In the genomic region with DNA sequence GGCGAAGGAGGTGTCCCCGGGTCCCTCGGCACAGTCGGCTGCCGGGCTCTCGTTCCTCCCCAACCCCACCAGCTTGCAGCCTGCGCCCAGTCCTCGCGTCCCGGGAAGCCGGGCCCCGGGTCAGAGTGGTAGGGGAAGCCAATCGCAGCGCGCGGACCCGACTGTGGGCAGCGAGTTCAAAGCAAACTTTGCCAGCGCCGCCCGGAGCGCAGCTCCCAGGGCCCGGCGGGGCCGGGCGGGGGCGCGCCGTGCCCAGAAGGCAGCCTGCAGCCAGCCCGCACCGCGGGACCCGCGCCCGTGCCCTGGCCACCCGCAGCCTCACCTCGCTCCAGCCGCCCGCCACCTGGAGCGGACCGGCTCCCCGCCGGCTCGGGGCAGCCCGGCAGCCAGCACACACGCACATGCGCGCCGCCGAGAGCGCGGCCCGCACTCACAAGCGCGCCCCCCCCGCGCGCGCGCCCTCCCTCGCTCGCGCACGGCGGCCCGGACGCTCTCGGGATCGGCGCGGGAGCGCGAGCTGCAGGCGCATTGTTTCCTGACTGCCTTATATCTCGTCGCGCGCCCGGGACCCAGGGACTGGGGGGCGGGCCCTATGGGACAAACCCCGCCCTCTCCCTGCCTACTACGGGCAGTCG, we compare ENCODE assay signal across 8 cellular contexts. TPM values are rescaled to one million over a fixed set of nuclear protein-coding genes. Genes with fewer than 3 reads are reported as not detected.
A peak's percentile ranks its signal among the peaks of the same experiment; 100 is the strongest.
DNase-seq lines count a peak whose midpoint lies in the region; ATAC-seq and TF ChIP-seq lines count a peak whose summit lies in the region.

A gene with protein sequence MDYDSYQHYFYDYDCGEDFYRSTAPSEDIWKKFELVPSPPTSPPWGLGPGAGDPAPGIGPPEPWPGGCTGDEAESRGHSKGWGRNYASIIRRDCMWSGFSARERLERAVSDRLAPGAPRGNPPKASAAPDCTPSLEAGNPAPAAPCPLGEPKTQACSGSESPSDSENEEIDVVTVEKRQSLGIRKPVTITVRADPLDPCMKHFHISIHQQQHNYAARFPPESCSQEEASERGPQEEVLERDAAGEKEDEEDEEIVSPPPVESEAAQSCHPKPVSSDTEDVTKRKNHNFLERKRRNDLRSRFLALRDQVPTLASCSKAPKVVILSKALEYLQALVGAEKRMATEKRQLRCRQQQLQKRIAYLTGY (minus strand): TSS at position 432 of the 635 bp plus-strand sequence. CDS start 483 bp downstream, outside the sequence.

- H3K27me3 Mint-ChIP-seq in CD8-positive, alpha-beta memory T cell, result peaks cover 31 to 66% of the 10 kb centered on the region in 2 donors
- peaks cover 43 to 47% of the 10 kb centered on the region in 2 donors for H3K27me3 Mint-ChIP-seq in natural killer cell treated with Interleukin-12 subunit alpha and Interleukin-12 subunit beta and Interleukin-15 and Interleukin-18, amount 100 ng/mL, for 72 hours
- peaks cover 91% of the 10 kb centered on the region for H3K27me3 Mint-ChIP-seq in stimulated activated naive CD8-positive, alpha-beta T cell treated with anti-CD3 and anti-CD28 coated beads, Interleukin-15, amount 100 ng/mL, for 72 hours

- no peaks in the 10 kb centered on the region for H3K9me3 Mint-ChIP-seq in CD8-positive, alpha-beta memory T cell
- no peaks in the 10 kb centered on the region for H3K9me3 Mint-ChIP-seq in natural killer cell treated with Interleukin-12 subunit alpha and Interleukin-12 subunit beta and Interleukin-15 and Interleukin-18, amount 100 ng/mL, for 72 hours
- H3K9me3 Mint-ChIP-seq in stimulated activated naive CD8-positive, alpha-beta T cell treated with anti-CD3 and anti-CD28 coated beads, Interleukin-15, amount 100 ng/mL, for 72 hours, result no peaks in the 10 kb centered on the region

- H3K27ac Mint-ChIP-seq in CD8-positive, alpha-beta memory T cell, result peak within 1 kb of the TSS in 1 of 8 donors; percentile 38
- H3K27ac Mint-ChIP-seq in natural killer cell treated with Interleukin-12 subunit alpha and Interleukin-12 subunit beta and Interleukin-15 and Interleukin-18, amount 100 ng/mL, for 72 hours, result no peak within 1 kb of the TSS
- H3K27ac Mint-ChIP-seq in stimulated activated naive CD8-positive, alpha-beta T cell treated with anti-CD3 and anti-CD28 coated beads, Interleukin-15, amount 100 ng/mL, for 72 hours, result no peak within 1 kb of the TSS

- H3K36me3 Mint-ChIP-seq in CD8-positive, alpha-beta memory T cell, result no peaks in the 10 kb centered on the region
- H3K36me3 Mint-ChIP-seq in natural killer cell treated with Interleukin-12 subunit alpha and Interleukin-12 subunit beta and Interleukin-15 and Interleukin-18, amount 100 ng/mL, for 72 hours, result no peaks in the 10 kb centered on the region

- peak within 1 kb of the TSS; percentile 74 to 89 (median 77) for H3K4me3 Mint-ChIP-seq in CD8-positive, alpha-beta memory T cell
- H3K4me3 Mint-ChIP-seq in natural killer cell treated with Interleukin-12 subunit alpha and Interleukin-12 subunit beta and Interleukin-15 and Interleukin-18, amount 100 ng/mL, for 72 hours, result peak within 1 kb of the TSS; percentile 45
- H3K4me3 Mint-ChIP-seq in stimulated activated naive CD8-positive, alpha-beta T cell treated with anti-CD3 and anti-CD28 coated beads, Interleukin-15, amount 100 ng/mL, for 72 hours, result peak within 1 kb of the TSS; percentile 76 to 83

- peak within 1 kb of the TSS; percentile 50 for H3K27ac ChIP-seq in CD8-positive, alpha-beta memory T cell (ENCODE audit: low read depth, low read length)
- H3K27ac ChIP-seq in PC-9, result no peak within 1 kb of the TSS

- H3K79me2 ChIP-seq in PC-9 (ENCODE audit: low read depth), result no peaks in the 10 kb centered on the region

- ATAC-seq in GM19438 (IDR thresholded peaks at IDR 0.05; ENCODE audit: low read depth, unreplicated experiment), result peak; percentile 68
- ATAC-seq in HG03565 (IDR thresholded peaks at IDR 0.05; ENCODE audit: unreplicated experiment), result peak; percentile 58
- ATAC-seq in natural killer cell treated with Interleukin-12 subunit alpha and Interleukin-12 subunit beta and Interleukin-15 and Interleukin-18, amount 100 ng/mL, for 72 hours, result peak; percentile 86 to 91
- peak; percentile 86 for ATAC-seq in stimulated activated naive CD8-positive, alpha-beta T cell treated with anti-CD3 and anti-CD28 coated beads, Interleukin-15, amount 100 ng/mL, for 72 hours

- CTCF ChIA-PET in CD8-positive, alpha-beta memory T cell (lab: Charles Lee), result interaction anchor here (0.9 to 9.8 kb wide), 21 partner anchors 8 to 295 kb away, joined by 3 to 110 read pairs (median 5); partner anchors contain the start of genes BMP8B, CAP1 and PPIE
- CTCF ChIA-PET in PC-9 (lab: Charles Lee), result interaction anchor here (0.6 to 1.4 kb wide), 13 partner anchors 8 to 630 kb away, joined by 3 to 12 read pairs (median 5); no protein-coding TSS in a partner anchor

- peaks cover 13% of the 10 kb centered on the region; the same call in 1 of the 2 replicates for H3F3A ChIP-seq in PC-9 (ENCODE audit: insufficient read depth, low read depth)

- peak within 1 kb of the TSS; percentile 93 for H2AFZ ChIP-seq in PC-9

- H4K20me1 ChIP-seq in PC-9 (ENCODE audit: insufficient read depth), result no peaks in the 10 kb centered on the region

- no peaks in the 10 kb centered on the region for H3K9me2 ChIP-seq in PC-9 (ENCODE audit: insufficient read depth)

- peaks cover 8 to 9% (median 8%) of the 10 kb centered on the region in 3 donors for H3K4me1 Mint-ChIP-seq in CD8-positive, alpha-beta memory T cell
- peaks cover 0 to 4% of the 10 kb centered on the region in 2 donors for H3K4me1 Mint-ChIP-seq in natural killer cell treated with Interleukin-12 subunit alpha and Interleukin-12 subunit beta and Interleukin-15 and Interleukin-18, amount 100 ng/mL, for 72 hours (ENCODE audit: low read depth in 2 of 2)
- peaks cover 12% of the 10 kb centered on the region for H3K4me1 Mint-ChIP-seq in stimulated activated naive CD8-positive, alpha-beta T cell treated with anti-CD3 and anti-CD28 coated beads, Interleukin-15, amount 100 ng/mL, for 72 hours

- DNase-seq in CD8-positive, alpha-beta memory T cell, result peak; percentile 46 to 76 (median 58)
- peak; percentile 77 to 97 for DNase-seq in PC-9
- DNase-seq in activated T-cell treated with anti-CD3 and anti-CD28 coated beads, Interleukin-2, amount 50 U/mL, for 48 hours, result peak; percentile 80 to 85
- peak; percentile 61 for DNase-seq in fibroblast of pulmonary artery (ENCODE audit: low read depth)
- DNase-seq in natural killer cell treated with Interleukin-12 subunit alpha and Interleukin-12 subunit beta and Interleukin-15 and Interleukin-18, amount 100 ng/mL, for 72 hours (ENCODE audit: low spot score), result peak; percentile 78
- DNase-seq in stimulated activated naive CD8-positive, alpha-beta T cell treated with anti-CD3 and anti-CD28 coated beads, Interleukin-15, amount 100 ng/mL, for 72 hours, result peak in 1 of 2 donors; percentile 69

- H3K4me2 ChIP-seq in PC-9, result peak within 1 kb of the TSS; percentile 98

- H3K36me3 ChIP-seq in CD8-positive, alpha-beta memory T cell (ENCODE audit: insufficient read depth, low read length), result no peaks in the 10 kb centered on the region
- H3K36me3 ChIP-seq in PC-9 (ENCODE audit: low read depth), result no peaks in the 10 kb centered on the region

- peaks cover 5% of the 10 kb centered on the region for H3K4me1 ChIP-seq in CD8-positive, alpha-beta memory T cell (ENCODE audit: insufficient read depth, low read length)
- peaks cover 13% of the 10 kb centered on the region; the same call in 1 of the 2 replicates for H3K4me1 ChIP-seq in PC-9 (replicated peaks; ENCODE audit: insufficient read depth)

- peaks cover 19% of the 10 kb centered on the region for H3K27me3 ChIP-seq in CD8-positive, alpha-beta memory T cell (ENCODE audit: insufficient read depth, low read length, poor library complexity, severe bottlenecking)
- peaks cover 30% of the 10 kb centered on the region for H3K27me3 ChIP-seq in PC-9 (ENCODE audit: insufficient read depth, low read depth)

- BruUV-seq in PC-9 (replicated peaks; lab: Mats Ljungman, UMichigan), result no TSS peak

- no peak for TF ChIP-seq CTCF in PC-9 (conservative IDR thresholded peaks at IDR 0.05)
- no peak for TF ChIP-seq CTCF in fibroblast of pulmonary artery (IDR thresholded peaks at IDR 0.05; ENCODE audit: low read length, missing control alignments)

- H3K4me3 ChIP-seq in CD8-positive, alpha-beta memory T cell (ENCODE audit: low read length), result peak within 1 kb of the TSS; percentile 61
- H3K4me3 ChIP-seq in PC-9, result peak within 1 kb of the TSS; percentile 71
- peak within 1 kb of the TSS; percentile 61 for H3K4me3 ChIP-seq in fibroblast of pulmonary artery (replicated peaks; ENCODE audit: low read depth, low read length)

- intact Hi-C loops in PC-9 (cut with micrococcal nuclease; ENCODE audit: unreplicated experiment), result loop anchor here (1.0 to 5.0 kb wide), 5 partner anchors 8 to 131 kb away; no protein-coding TSS in a partner anchor

- POLR2A ChIA-PET in CD8-positive, alpha-beta memory T cell (lab: Charles Lee), result interaction anchor here (0.6 to 0.8 kb wide), 3 partner anchors 18 to 843 kb away, joined by 3 to 4 read pairs (median 4); partner anchors contain the start of gene TRIT1
- POLR2A ChIA-PET in PC-9 (lab: Charles Lee; ENCODE audit: unreplicated experiment), result interaction anchor here (0.6 to 1.5 kb wide), 8 partner anchors 9 to 139 kb away, joined by 3 to 23 read pairs (median 4); partner anchors contain the start of gene CAP1

- H3K9me3 ChIP-seq in CD8-positive, alpha-beta memory T cell (ENCODE audit: low read length), result no peaks in the 10 kb centered on the region
- H3K9me3 ChIP-seq in PC-9 (ENCODE audit: insufficient read depth, low read depth), result no peaks in the 10 kb centered on the region

RNA-seq across cellular contexts. Expression of the gene that starts here (rescaled TPM):
- total RNA-seq in CD8-positive, alpha-beta memory T cell, result under 1 TPM in 1 of 2 experiments, not detected in 1; 0.24 TPM
- not detected for polyA plus RNA-seq in CD8-positive, alpha-beta memory T cell
- total RNA-seq in PC-9 (2021), result 3.8 and 6.2 TPM in 2 replicates
- under 1 TPM; 0.33 to 0.36 TPM for total RNA-seq in natural killer cell treated with Interleukin-12 subunit alpha and Interleukin-12 subunit beta and Interleukin-15 and Interleukin-18, amount 100 ng/mL, for 72 hours

Comparison
In these comparisons a context has a peak if more than half of its experiments do, and no peak if none do; other contexts are left out.
1. Peak in DNase-seq, H3K4me3 ChIP-seq and H3K27ac ChIP-seq in CD8-positive, alpha-beta memory T cell; RNA of the gene not detected or under 1 TPM.
2. Peak in DNase-seq and ATAC-seq in natural killer cell treated with Interleukin-12 subunit alpha and Interleukin-12 subunit beta and Interleukin-15 and Interleukin-18, amount 100 ng/mL, for 72 hours; RNA of the gene not detected or under 1 TPM.